ENCODE assay signal across 10 cellular contexts in genomic region chr2:96534701-96535181, GRCh38. TPM values are rescaled to one million over a fixed set of nuclear protein-coding genes. Genes with fewer than 3 reads are reported as not detected.
DNase-seq lines count a peak whose midpoint lies in the region; ATAC-seq and TF ChIP-seq lines count a peak whose summit lies in the region.
"Had no signal": no experiment of that assay in that cellular context is flagged by ENCODE, and none has a peak within 500 bp of the region (broad histone marks: within the 10 kb centered on the region; RNA-seq: fewer than 3 reads in every experiment).

No MANE protein-coding gene starts in this region.

- H3K9me3 ChIP-seq in heart left ventricle (no peaks in the 10 kb centered on the region), SK-N-SH (no peaks in the 10 kb centered on the region), muscle layer of duodenum (ENCODE audit: control insufficient read depth in 1 of 2, low read length in 2 of 2) (no peaks in the 10 kb centered on the region), vagina (no peaks in the 10 kb centered on the region)

- CTCF ChIA-PET in SK-N-SH (lab: Yijun Ruan, JAX): interaction anchor here (1.3 to 6.2 kb wide), 4 partner anchors 13 to 127 kb away, joined by 3 to 47 read pairs (median 16); no protein-coding TSS in a partner anchor

- no peak for TF ChIP-seq CTCF in heart left ventricle (IDR thresholded peaks at IDR 0.05)
- TF ChIP-seq CTCF in SK-N-SH (IDR thresholded peaks at IDR 0.05): no peak
- no peak for TF ChIP-seq CTCF in vagina (IDR thresholded peaks at IDR 0.05)

- H3K27ac ChIP-seq in heart left ventricle: peak overlapping the region; percentile 85 to 100 (median 97)
- no peak overlapping the region; a peak in 1 of 4 replicates for H3K27ac ChIP-seq in SK-N-SH (ENCODE audit: low read depth in 2 of 2, low read length in 1 of 2)
- peak overlapping the region; percentile 86 for H3K27ac ChIP-seq in muscle layer of duodenum (ENCODE audit: low read length)
- peak overlapping the region; percentile 98 for H3K27ac ChIP-seq in vagina

- no peak for TF ChIP-seq RAD21 in SK-N-SH (IDR thresholded peaks at IDR 0.05; ENCODE audit: low read length)

- H3K79me2 ChIP-seq in SK-N-SH (ENCODE audit: insufficient read depth): 0 out of 2 replicates have a peak, but pooled peaks cover 3% of the 10 kb centered on the region

- DNase-seq in heart left ventricle: peak in 1 of 5 donors; percentile 47
- no peak for DNase-seq in cardiac septum (ENCODE audit: low spot score)
- DNase-seq in SK-N-SH: peak; percentile 59
- no peak for DNase-seq in vagina (ENCODE audit: extremely low spot score in 2 of 2)
- no peak for DNase-seq in OCI-M2 (lab: John Stamatoyannopoulos, UW; ENCODE audit: unreplicated experiment)
- DNase-seq in DMS53 treated with DMSO at 0.1 percent for 48 hours (lab: John Stamatoyannopoulos, UW; ENCODE audit: unreplicated experiment): no peak

- no peaks in the 10 kb centered on the region for H3K9me2 ChIP-seq in SK-N-SH

- no peak overlapping the region for H2AFZ ChIP-seq in SK-N-SH (ENCODE audit: low read depth)

- H4K20me1 ChIP-seq in SK-N-SH (ENCODE audit: insufficient read depth): peaks cover 22% of the 10 kb centered on the region; the same call in 1 of the 2 replicates

- WGBS in heart left ventricle, 4 donors: 46 to 60% (median 52%) methylated on average over 5 of the region's 5 CpGs
- 33% methylated on average over 5 of the region's 5 CpGs for WGBS in SK-N-SH (ENCODE audit: low lambda C conversion rate)

- POLR2A ChIA-PET in SK-N-SH (lab: Yijun Ruan, JAX): no interaction called here

- no peak for ATAC-seq in heart left ventricle
- no peak for ATAC-seq in GM21717 (IDR thresholded peaks at IDR 0.05; ENCODE audit: unreplicated experiment)
- ATAC-seq: HepG2 had no signal

- peaks cover 22 to 89% (median 74%) of the 10 kb centered on the region in 12 donors for H3K4me1 ChIP-seq in heart left ventricle
- peaks cover 34 to 49% of the 10 kb centered on the region in 2 experiments for H3K4me1 ChIP-seq in SK-N-SH (ENCODE audit: control insufficient read depth in 1 of 2, insufficient read depth in 2 of 2, low read depth in 1 of 2, low read length in 1 of 2)
- H3K4me1 ChIP-seq in muscle layer of duodenum (ENCODE audit: control insufficient read depth in 1 of 2, insufficient read depth in 2 of 2, low read length in 2 of 2): peaks cover 25 to 48% of the 10 kb centered on the region in 2 donors
- peaks cover 90% of the 10 kb centered on the region for H3K4me1 ChIP-seq in vagina

- H3K36me3 ChIP-seq in heart left ventricle (peaks cover 0 to 6% (median 0%) of the 10 kb centered on the region in 9 donors), SK-N-SH (replicated peaks in 1 of 2; ENCODE audit: control insufficient read depth in 1 of 2, insufficient read depth in 2 of 2, low read length in 1 of 2) (no peaks in the 10 kb centered on the region), muscle layer of duodenum (ENCODE audit: control insufficient read depth in 1 of 2, insufficient read depth in 2 of 2, low read length in 2 of 2) (no peaks in the 10 kb centered on the region), vagina (no peaks in the 10 kb centered on the region)

- intact Hi-C loops in heart left ventricle (cut with DNase I) (loop anchor here in 4 of 10 donors (5.0 to 10.0 kb wide), 4 partner anchors 103 to 330 kb away; partner anchors contain the start of genes KANSL3 (in 2 of the 4), CNNM3 (in 1 of the 4), CNNM4 (in 1 of the 4) and STARD7 (in 1 of the 4)), cardiac septum (cut with DNase I) (no loop called here), vagina (cut with DNase I) (loop anchor here (5.0 to 10.0 kb wide), 2 partner anchors 100 to 228 kb away; partner anchors contain the start of genes CNNM4 and KANSL3)

- H3K4me2 ChIP-seq in SK-N-SH: no peak overlapping the region

- peak in 1 of 2 experiments; percentile 85; a peak in 2 of 4 replicates for TF ChIP-seq EP300 in SK-N-SH (IDR thresholded peaks at IDR 0.05; ENCODE audit: borderline replicate concordance in 1 of 2, low read depth in 1 of 2, low read length in 1 of 2)

- TF ChIP-seq POLR2A in heart left ventricle (IDR thresholded peaks at IDR 0.05): no peak
- TF ChIP-seq POLR2A in vagina (IDR thresholded peaks at IDR 0.05): no peak

- H3K9ac ChIP-seq in SK-N-SH: no peak overlapping the region

- peaks cover 7% of the 10 kb centered on the region for H3F3A ChIP-seq in SK-N-SH (replicated peaks; ENCODE audit: insufficient read depth)

- no peak overlapping the region for H3K4me3 ChIP-seq in heart left ventricle
- no peak overlapping the region for H3K4me3 ChIP-seq in SK-N-SH (ENCODE audit: low read depth in 2 of 2, low read length in 1 of 2)
- no peak overlapping the region for H3K4me3 ChIP-seq in muscle layer of duodenum (ENCODE audit: low read depth in 1 of 2, low read length in 2 of 2)
- H3K4me3 ChIP-seq in vagina: no peak overlapping the region

- H3K27me3 ChIP-seq in heart left ventricle: no peaks in the 10 kb centered on the region
- no peaks in the 10 kb centered on the region for H3K27me3 ChIP-seq in SK-N-SH (ENCODE audit: insufficient read depth)
- H3K27me3 ChIP-seq in muscle layer of duodenum (ENCODE audit: low read depth, low read length): no peaks in the 10 kb centered on the region
- no peaks in the 10 kb centered on the region for H3K27me3 ChIP-seq in vagina

TF ChIP-seq in SK-N-SH, 30 proteins besides CTCF, POLR2A, EP300 and RAD21:
- no peak for TF ChIP-seq FOSL2 (IDR thresholded peaks at IDR 0.05; ENCODE audit: borderline replicate concordance, low read depth)
- peak; percentile 88 for TF ChIP-seq GATA2 (CRISPR knock-in tag; IDR thresholded peaks at IDR 0.05)
- TF ChIP-seq RCOR1 (IDR thresholded peaks at IDR 0.05; ENCODE audit: low read length): peak; percentile 94
- peak; percentile 66 for TF ChIP-seq CHD2 (IDR thresholded peaks at IDR 0.05; ENCODE audit: low read length, partially characterized antibody)

RNA-seq across cellular contexts. Expression of gene ARID5A, which starts 1.8 kb away (rescaled TPM):
- 10 to 100 TPM; 13.3 to 50.2 (median 28.2) TPM for total RNA-seq in heart left ventricle
- polyA plus RNA-seq in heart left ventricle: 10 to 100 TPM; 35.6 to 41.2 TPM
- total RNA-seq in cardiac septum: 79.4 TPM
- polyA plus RNA-seq in SK-N-SH (2012; rRNA removed): 3.3 TPM in 2 replicates
- polyA plus RNA-seq in SK-N-SH (2012; cell fraction: cytosol; rRNA removed): 2.0 and 2.3 TPM in 2 replicates
- polyA plus RNA-seq in SK-N-SH (2012; cell fraction: nucleus; rRNA removed): 8.1 and 8.2 TPM in 2 replicates
- total RNA-seq in vagina: 34.1 TPM
- polyA plus RNA-seq: neural cell had no signal

RNA-seq across cellular contexts. Expression of gene NEURL3, which starts 29.6 kb away (rescaled TPM):
- total RNA-seq in heart left ventricle (under 1 TPM in 2 of 9 donors, not detected in 7; 0.27 to 0.75 TPM), cardiac septum (not detected), vagina (2.5 TPM)
- polyA plus RNA-seq in heart left ventricle (under 1 TPM in 1 of 2 donors, not detected in 1; 0.07 TPM), SK-N-SH (2012; rRNA removed) (0.05 and 0.08 TPM in 2 replicates)
- 0.01 TPM in 1 of 2 replicates, not detected in the other for polyA plus RNA-seq in SK-N-SH (2012; cell fraction: cytosol; rRNA removed)
- polyA plus RNA-seq in SK-N-SH (2012; cell fraction: nucleus; rRNA removed): 0.04 TPM in 1 of 2 replicates, not detected in the other
- polyA plus RNA-seq: neural cell had no signal

Comparison
In these comparisons a context has a peak if more than half of its experiments do, and no peak if none do; other contexts are left out.
1. H3K27ac ChIP-seq: peak in heart left ventricle (12 of 12), muscle layer of duodenum (single experiment) and vagina (single experiment); none in SK-N-SH (0 of 2).